ENCODE assay signal across 1 cellular context in the genomic region with DNA sequence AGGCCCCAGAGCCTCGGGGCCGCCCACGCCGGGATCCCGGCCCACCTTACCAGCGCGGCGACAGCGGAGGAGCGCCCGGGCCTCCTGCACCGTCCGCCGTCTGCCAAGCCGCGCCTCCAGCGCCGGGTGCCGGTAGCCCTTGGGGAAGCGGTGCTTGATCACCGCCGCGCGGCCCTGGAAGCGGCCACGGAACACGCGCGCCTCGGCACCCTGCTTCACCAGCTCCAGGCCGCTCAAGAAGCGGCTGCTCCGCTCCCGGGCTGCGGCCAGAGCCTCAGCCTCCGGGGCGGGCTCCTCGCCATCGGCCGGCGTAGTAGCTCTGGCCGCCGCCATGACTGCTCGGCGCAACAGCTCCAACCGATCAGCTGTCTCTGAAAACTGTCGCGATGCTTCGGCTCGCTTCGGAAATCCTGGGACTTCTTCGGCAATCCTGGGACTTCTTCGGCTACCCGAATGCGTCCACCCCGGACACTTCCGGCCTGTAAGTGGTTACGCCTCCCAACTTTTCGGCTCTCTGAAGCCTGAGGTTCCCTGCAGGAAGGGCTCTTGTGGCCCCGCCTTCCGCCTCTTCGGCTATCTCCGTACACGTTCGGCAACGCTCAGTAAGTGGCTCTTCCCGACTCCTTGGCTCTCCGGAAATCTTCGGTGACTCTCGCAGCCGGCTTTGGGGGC.
TF ChIP-seq lines count a peak whose summit lies in the region.

A gene (minus strand): TSS at position 363 of the 672 bp plus-strand sequence. CDS start 30 bp downstream, at position 333.

TF ChIP-seq in HEK293, 187 proteins besides CTCF, POLR2A, EP300 and RAD21 (continued from another document):
- TF ChIP-seq, protein P1, sequence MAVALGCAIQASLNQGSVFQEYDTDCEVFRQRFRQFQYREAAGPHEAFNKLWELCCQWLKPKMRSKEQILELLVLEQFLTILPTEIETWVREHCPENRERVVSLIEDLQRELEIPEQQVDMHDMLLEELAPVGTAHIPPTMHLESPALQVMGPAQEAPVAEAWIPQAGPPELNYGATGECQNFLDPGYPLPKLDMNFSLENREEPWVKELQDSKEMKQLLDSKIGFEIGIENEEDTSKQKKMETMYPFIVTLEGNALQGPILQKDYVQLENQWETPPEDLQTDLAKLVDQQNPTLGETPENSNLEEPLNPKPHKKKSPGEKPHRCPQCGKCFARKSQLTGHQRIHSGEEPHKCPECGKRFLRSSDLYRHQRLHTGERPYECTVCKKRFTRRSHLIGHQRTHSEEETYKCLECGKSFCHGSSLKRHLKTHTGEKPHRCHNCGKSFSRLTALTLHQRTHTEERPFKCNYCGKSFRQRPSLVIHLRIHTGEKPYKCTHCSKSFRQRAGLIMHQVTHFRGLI (tag by site-specific recombination; IDR thresholded peaks at IDR 0.05), result 0 out of 2 replicates have a peak, but pooled peaks have one; percentile 23
- TF ChIP-seq GLI4 (tag by site-specific recombination; IDR thresholded peaks at IDR 0.05) (no peak), ZNF114 (tag by site-specific recombination; IDR thresholded peaks at IDR 0.05) (no peak), ZNF548 (tag by site-specific recombination; IDR thresholded peaks at IDR 0.05) (no peak), ZNF560 (tag by site-specific recombination; IDR thresholded peaks at IDR 0.05; ENCODE audit: borderline replicate concordance) (no peak), SCRT2 (tag by site-specific recombination; IDR thresholded peaks at IDR 0.05) (peak; percentile 86), ZFP41 (tag by site-specific recombination; IDR thresholded peaks at IDR 0.05; ENCODE audit: borderline replicate concordance) (no peak), SP7 (tag by site-specific recombination; IDR thresholded peaks at IDR 0.05) (peak; percentile 71), ZBTB20 (tag by site-specific recombination; IDR thresholded peaks at IDR 0.05) (peak; percentile 91), ZNF133 (tag by site-specific recombination; IDR thresholded peaks at IDR 0.05) (no peak), ZNF19 (tag by site-specific recombination; IDR thresholded peaks at IDR 0.05; ENCODE audit: low read depth) (no peak), ZNF214 (tag by site-specific recombination; IDR thresholded peaks at IDR 0.05; ENCODE audit: borderline replicate concordance) (no peak), ZNF600 (tag by site-specific recombination; IDR thresholded peaks at IDR 0.05) (peak; percentile 81), YY1 (tag by site-specific recombination; IDR thresholded peaks at IDR 0.05) (peak; percentile 88), ZNF660 (tag by site-specific recombination; IDR thresholded peaks at IDR 0.05) (peak; percentile 79), ZNF184 (tag by site-specific recombination; IDR thresholded peaks at IDR 0.05) (0 out of 2 replicates have a peak, but pooled peaks have one; percentile 65), YY2 (tag by site-specific recombination; IDR thresholded peaks at IDR 0.05) (peak; percentile 90), ZNF747 (tag by site-specific recombination; IDR thresholded peaks at IDR 0.05) (no peak), KLF10 (tag by site-specific recombination; IDR thresholded peaks at IDR 0.05) (no peak; the same call in 1 of the 2 replicates), GLIS2 (tag by site-specific recombination; IDR thresholded peaks at IDR 0.05) (peak; percentile 58; the same call in 1 of the 2 replicates), ZBTB17 (tag by site-specific recombination; IDR thresholded peaks at IDR 0.05) (peak; percentile 99), ZNF391 (tag by site-specific recombination; IDR thresholded peaks at IDR 0.05; ENCODE audit: borderline replicate concordance, low read depth) (no peak)
- TF ChIP-seq, protein P2, sequence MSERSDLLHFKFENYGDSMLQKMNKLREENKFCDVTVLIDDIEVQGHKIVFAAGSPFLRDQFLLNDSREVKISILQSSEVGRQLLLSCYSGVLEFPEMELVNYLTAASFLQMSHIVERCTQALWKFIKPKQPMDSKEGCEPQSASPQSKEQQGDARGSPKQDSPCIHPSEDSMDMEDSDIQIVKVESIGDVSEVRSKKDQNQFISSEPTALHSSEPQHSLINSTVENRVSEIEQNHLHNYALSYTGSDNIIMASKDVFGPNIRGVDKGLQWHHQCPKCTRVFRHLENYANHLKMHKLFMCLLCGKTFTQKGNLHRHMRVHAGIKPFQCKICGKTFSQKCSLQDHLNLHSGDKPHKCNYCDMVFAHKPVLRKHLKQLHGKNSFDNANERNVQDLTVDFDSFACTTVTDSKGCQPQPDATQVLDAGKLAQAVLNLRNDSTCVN (tag by site-specific recombination; optimal IDR thresholded peaks at IDR 0.05), result peak; percentile 85
- TF ChIP-seq, protein P3, sequence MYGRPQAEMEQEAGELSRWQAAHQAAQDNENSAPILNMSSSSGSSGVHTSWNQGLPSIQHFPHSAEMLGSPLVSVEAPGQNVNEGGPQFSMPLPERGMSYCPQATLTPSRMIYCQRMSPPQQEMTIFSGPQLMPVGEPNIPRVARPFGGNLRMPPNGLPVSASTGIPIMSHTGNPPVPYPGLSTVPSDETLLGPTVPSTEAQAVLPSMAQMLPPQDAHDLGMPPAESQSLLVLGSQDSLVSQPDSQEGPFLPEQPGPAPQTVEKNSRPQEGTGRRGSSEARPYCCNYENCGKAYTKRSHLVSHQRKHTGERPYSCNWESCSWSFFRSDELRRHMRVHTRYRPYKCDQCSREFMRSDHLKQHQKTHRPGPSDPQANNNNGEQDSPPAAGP (tag by site-specific recombination; IDR thresholded peaks at IDR 0.05), result peak; percentile 62; the same call in 1 of the 2 replicates
- TF ChIP-seq, protein P4, sequence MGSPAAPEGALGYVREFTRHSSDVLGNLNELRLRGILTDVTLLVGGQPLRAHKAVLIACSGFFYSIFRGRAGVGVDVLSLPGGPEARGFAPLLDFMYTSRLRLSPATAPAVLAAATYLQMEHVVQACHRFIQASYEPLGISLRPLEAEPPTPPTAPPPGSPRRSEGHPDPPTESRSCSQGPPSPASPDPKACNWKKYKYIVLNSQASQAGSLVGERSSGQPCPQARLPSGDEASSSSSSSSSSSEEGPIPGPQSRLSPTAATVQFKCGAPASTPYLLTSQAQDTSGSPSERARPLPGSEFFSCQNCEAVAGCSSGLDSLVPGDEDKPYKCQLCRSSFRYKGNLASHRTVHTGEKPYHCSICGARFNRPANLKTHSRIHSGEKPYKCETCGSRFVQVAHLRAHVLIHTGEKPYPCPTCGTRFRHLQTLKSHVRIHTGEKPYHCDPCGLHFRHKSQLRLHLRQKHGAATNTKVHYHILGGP (tag by site-specific recombination; IDR thresholded peaks at IDR 0.05), result no peak
- TF ChIP-seq, protein P5, sequence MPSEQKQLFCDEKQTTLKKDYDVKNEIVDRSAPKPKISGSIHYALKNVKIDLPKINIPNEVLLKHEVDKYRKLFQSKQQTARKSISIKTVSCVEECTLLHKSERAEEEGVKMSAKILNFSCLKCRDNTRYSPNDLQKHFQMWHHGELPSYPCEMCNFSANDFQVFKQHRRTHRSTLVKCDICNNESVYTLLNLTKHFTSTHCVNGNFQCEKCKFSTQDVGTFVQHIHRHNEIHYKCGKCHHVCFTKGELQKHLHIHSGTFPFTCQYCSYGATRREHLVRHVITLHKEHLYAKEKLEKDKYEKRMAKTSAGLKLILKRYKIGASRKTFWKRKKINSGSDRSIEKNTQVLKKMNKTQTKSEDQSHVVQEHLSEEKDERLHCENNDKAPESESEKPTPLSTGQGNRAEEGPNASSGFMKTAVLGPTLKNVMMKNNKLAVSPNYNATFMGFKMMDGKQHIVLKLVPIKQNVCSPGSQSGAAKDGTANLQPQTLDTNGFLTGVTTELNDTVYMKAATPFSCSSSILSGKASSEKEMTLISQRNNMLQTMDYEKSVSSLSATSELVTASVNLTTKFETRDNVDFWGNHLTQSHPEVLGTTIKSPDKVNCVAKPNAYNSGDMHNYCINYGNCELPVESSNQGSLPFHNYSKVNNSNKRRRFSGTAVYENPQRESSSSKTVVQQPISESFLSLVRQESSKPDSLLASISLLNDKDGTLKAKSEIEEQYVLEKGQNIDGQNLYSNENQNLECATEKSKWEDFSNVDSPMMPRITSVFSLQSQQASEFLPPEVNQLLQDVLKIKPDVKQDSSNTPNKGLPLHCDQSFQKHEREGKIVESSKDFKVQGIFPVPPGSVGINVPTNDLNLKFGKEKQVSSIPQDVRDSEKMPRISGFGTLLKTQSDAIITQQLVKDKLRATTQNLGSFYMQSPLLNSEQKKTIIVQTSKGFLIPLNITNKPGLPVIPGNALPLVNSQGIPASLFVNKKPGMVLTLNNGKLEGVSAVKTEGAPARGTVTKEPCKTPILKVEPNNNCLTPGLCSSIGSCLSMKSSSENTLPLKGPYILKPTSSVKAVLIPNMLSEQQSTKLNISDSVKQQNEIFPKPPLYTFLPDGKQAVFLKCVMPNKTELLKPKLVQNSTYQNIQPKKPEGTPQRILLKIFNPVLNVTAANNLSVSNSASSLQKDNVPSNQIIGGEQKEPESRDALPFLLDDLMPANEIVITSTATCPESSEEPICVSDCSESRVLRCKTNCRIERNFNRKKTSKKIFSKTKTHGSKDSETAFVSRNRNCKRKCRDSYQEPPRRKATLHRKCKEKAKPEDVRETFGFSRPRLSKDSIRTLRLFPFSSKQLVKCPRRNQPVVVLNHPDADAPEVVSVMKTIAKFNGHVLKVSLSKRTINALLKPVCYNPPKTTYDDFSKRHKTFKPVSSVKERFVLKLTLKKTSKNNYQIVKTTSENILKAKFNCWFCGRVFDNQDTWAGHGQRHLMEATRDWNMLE (tag by site-specific recombination; conservative IDR thresholded peaks at IDR 0.05; ENCODE audit: low read depth), result no peak
- TF ChIP-seq, protein P6, sequence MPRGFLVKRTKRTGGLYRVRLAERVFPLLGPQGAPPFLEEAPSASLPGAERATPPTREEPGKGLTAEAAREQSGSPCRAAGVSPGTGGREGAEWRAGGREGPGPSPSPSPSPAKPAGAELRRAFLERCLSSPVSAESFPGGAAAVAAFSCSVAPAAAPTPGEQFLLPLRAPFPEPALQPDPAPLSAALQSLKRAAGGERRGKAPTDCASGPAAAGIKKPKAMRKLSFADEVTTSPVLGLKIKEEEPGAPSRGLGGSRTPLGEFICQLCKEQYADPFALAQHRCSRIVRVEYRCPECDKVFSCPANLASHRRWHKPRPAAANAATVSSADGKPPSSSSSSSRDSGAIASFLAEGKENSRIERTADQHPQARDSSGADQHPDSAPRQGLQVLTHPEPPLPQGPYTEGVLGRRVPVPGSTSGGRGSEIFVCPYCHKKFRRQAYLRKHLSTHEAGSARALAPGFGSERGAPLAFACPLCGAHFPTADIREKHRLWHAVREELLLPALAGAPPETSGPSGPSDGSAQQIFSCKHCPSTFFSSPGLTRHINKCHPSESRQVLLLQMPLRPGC (tag by site-specific recombination; IDR thresholded peaks at IDR 0.05), result no peak; the same call in 1 of the 2 replicates
- TF ChIP-seq, protein P7, sequence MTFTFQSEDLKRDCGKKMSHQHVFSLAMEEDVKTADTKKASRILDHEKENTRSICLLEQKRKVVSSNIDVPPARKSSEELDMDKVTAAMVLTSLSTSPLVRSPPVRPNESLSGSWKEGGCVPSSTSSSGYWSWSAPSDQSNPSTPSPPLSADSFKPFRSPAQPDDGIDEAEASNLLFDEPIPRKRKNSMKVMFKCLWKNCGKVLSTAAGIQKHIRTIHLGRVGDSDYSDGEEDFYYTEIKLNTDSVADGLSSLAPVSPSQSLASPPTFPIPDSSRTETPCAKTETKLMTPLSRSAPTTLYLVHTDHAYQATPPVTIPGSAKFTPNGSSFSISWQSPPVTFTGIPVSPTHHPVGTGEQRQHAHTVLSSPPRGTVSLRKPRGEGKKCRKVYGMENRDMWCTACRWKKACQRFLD (tag by site-specific recombination; IDR thresholded peaks at IDR 0.05), result 0 out of 2 replicates have a peak, but pooled peaks have one; percentile 9
- TF ChIP-seq, protein P8, sequence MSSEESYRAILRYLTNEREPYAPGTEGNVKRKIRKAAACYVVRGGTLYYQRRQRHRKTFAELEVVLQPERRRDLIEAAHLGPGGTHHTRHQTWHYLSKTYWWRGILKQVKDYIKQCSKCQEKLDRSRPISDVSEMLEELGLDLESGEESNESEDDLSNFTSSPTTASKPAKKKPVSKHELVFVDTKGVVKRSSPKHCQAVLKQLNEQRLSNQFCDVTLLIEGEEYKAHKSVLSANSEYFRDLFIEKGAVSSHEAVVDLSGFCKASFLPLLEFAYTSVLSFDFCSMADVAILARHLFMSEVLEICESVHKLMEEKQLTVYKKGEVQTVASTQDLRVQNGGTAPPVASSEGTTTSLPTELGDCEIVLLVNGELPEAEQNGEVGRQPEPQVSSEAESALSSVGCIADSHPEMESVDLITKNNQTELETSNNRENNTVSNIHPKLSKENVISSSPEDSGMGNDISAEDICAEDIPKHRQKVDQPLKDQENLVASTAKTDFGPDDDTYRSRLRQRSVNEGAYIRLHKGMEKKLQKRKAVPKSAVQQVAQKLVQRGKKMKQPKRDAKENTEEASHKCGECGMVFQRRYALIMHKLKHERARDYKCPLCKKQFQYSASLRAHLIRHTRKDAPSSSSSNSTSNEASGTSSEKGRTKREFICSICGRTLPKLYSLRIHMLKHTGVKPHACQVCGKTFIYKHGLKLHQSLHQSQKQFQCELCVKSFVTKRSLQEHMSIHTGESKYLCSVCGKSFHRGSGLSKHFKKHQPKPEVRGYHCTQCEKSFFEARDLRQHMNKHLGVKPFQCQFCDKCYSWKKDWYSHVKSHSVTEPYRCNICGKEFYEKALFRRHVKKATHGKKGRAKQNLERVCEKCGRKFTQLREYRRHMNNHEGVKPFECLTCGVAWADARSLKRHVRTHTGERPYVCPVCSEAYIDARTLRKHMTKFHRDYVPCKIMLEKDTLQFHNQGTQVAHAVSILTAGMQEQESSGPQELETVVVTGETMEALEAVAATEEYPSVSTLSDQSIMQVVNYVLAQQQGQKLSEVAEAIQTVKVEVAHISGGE (tag by site-specific recombination; conservative IDR thresholded peaks at IDR 0.05; ENCODE audit: low read depth), result peak; percentile 55; the same call in 1 of the 2 replicates
- TF ChIP-seq, protein P9, sequence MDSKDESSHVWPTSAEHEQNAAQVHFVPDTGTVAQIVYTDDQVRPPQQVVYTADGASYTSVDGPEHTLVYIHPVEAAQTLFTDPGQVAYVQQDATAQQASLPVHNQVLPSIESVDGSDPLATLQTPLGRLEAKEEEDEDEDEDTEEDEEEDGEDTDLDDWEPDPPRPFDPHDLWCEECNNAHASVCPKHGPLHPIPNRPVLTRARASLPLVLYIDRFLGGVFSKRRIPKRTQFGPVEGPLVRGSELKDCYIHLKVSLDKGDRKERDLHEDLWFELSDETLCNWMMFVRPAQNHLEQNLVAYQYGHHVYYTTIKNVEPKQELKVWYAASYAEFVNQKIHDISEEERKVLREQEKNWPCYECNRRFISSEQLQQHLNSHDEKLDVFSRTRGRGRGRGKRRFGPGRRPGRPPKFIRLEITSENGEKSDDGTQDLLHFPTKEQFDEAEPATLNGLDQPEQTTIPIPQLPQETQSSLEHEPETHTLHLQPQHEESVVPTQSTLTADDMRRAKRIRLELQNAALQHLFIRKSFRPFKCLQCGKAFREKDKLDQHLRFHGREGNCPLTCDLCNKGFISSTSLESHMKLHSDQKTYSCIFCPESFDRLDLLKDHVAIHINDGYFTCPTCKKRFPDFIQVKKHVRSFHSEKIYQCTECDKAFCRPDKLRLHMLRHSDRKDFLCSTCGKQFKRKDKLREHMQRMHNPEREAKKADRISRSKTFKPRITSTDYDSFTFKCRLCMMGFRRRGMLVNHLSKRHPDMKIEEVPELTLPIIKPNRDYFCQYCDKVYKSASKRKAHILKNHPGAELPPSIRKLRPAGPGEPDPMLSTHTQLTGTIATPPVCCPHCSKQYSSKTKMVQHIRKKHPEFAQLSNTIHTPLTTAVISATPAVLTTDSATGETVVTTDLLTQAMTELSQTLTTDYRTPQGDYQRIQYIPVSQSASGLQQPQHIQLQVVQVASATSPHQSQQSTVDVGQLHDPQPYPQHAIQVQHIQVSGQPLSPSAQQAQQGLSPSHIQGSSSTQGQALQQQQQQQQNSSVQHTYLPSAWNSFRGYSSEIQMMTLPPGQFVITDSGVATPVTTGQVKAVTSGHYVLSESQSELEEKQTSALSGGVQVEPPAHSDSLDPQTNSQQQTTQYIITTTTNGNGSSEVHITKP (tag by site-specific recombination; IDR thresholded peaks at IDR 0.05), result no peak; the same call in 1 of the 2 replicates
TF ChIP-seq in HEK293: peak in this region for 37.
